ENCODE assay signal across 19 cellular contexts in the genomic region with DNA sequence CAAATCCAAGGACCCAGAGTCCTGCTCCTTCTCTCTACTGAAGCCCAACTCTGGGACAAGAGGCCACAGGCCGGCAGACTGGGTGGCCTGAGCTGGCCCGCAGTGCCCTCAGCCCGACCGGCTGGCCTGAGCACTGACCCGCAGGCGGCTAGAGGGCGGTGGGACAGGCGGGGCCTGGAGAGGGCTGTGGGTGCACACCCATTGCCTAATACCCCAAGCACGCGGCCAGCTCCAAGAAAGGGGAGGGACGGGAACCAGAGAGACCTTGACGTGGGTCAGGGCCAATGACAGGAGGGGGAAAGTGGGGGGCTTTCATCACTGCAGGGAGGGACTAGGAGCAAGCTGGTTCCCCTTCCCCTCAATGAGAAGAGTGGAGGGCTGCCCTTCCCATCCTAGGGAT. TPM values are rescaled to one million over a fixed set of nuclear protein-coding genes. Genes with fewer than 3 reads are reported as not detected.
DNase-seq lines count a peak whose midpoint lies in the region; ATAC-seq, FAIRE-seq and TF ChIP-seq lines count a peak whose summit lies in the region.
"Had no signal": no experiment of that assay in that cellular context is flagged by ENCODE, and none has a peak within 500 bp of the region (broad histone marks: within the 10 kb centered on the region; RNA-seq: fewer than 3 reads in every experiment).

No MANE protein-coding gene starts in this region.

- no peak overlapping the region for H4K8ac ChIP-seq in neuronal stem cell (ENCODE audit: low read depth, low read length)

- no peak overlapping the region for H3K9ac ChIP-seq in neuronal stem cell (ENCODE audit: low read depth, low read length, poor library complexity)

- no peaks in the 10 kb centered on the region for H3K9me3 ChIP-seq in heart left ventricle
- peaks cover 3 to 4% of the 10 kb centered on the region in 2 donors for H3K9me3 ChIP-seq in neuronal stem cell (replicated peaks in 1 of 2; ENCODE audit: control insufficient read depth in 2 of 2, insufficient read depth in 1 of 2, low read depth in 1 of 2, low read length in 2 of 2)
- H3K9me3 ChIP-seq: esophagus squamous epithelium, pancreas, uterus had no signal

- H2AFZ ChIP-seq in neuronal stem cell (ENCODE audit: low read length), result no peak overlapping the region

- H3K27ac ChIP-seq in heart left ventricle (no peak overlapping the region), neuronal stem cell (replicated peaks; ENCODE audit: low read length) (no peak overlapping the region)
- H3K27ac ChIP-seq: brain microvascular endothelial cell, pancreas, uterus had no signal

- peak overlapping the region; percentile 32 for H3K18ac ChIP-seq in neuronal stem cell (ENCODE audit: low read length)

- H3K23ac ChIP-seq in neuronal stem cell (ENCODE audit: low read depth, low read length, poor library complexity), result no peak overlapping the region

- peaks cover 43 to 97% (median 88%) of the 10 kb centered on the region in 9 donors for H3K27me3 ChIP-seq in heart left ventricle
- peaks cover 59 to 99% (median 99%) of the 10 kb centered on the region in 3 experiments for H3K27me3 ChIP-seq in neuronal stem cell (ENCODE audit: control insufficient read depth in 3 of 3, insufficient read depth in 3 of 3, low read depth in 1 of 3, low read length in 3 of 3)

- H2BK12ac ChIP-seq in neuronal stem cell (ENCODE audit: low read length), result no peak overlapping the region

- TF ChIP-seq CTCF in D721Med (IDR thresholded peaks at IDR 0.05; ENCODE audit: insufficient read depth, missing control alignments), result no peak
- TF ChIP-seq CTCF in NB4 (IDR thresholded peaks at IDR 0.05; ENCODE audit: low read depth, low read length), result no peak
- no peak for TF ChIP-seq CTCF in heart left ventricle (IDR thresholded peaks at IDR 0.05)

- H2BK15ac ChIP-seq in neuronal stem cell (ENCODE audit: low read length), result peak overlapping the region; percentile 35

- peak; percentile 19 for DNase-seq in D721Med (ENCODE audit: insufficient read length, low spot score)
- DNase-seq in NB4 (ENCODE audit: low read depth), result peak; percentile 51
- DNase-seq in heart left ventricle, result peak in 3 of 5 donors; percentile 68 to 77 (median 76)
- no peak for DNase-seq in neuronal stem cell (ENCODE audit: low spot score)
- no peak for DNase-seq in posterior cingulate gyrus
- DNase-seq in LoVo (ENCODE audit: low spot score), result no peak
- DNase-seq: activated CD4-positive, alpha-beta T cell treated with anti-CD3 and anti-CD28 coated beads for 1 hour; esophagus squamous epithelium; NCI-H187; NCI-H446 treated with DMSO at 0.1 percent for 48 hours; uterus had no signal

- peaks cover 4 to 49% (median 18%) of the 10 kb centered on the region in 12 donors for H3K4me1 ChIP-seq in heart left ventricle
- peaks cover 9 to 18% of the 10 kb centered on the region in 2 donors for H3K4me1 ChIP-seq in neuronal stem cell (ENCODE audit: control insufficient read depth in 2 of 2, insufficient read depth in 1 of 2, low read depth in 1 of 2, low read length in 2 of 2)

- ATAC-seq in heart left ventricle, result peak in 3 of 4 donors; percentile 46 to 74 (median 71)
- ATAC-seq in HG03571 (IDR thresholded peaks at IDR 0.05; ENCODE audit: unreplicated experiment), result no peak
- no peak for ATAC-seq in HG03095 (IDR thresholded peaks at IDR 0.05; ENCODE audit: unreplicated experiment)
- ATAC-seq: CD8-positive, alpha-beta T cell had no signal

- no peak for FAIRE-seq in D721Med (lab: Jason Lieb, UNC)
- FAIRE-seq: pancreas had no signal

- no peaks in the 10 kb centered on the region for H3K79me1 ChIP-seq in neuronal stem cell (ENCODE audit: low read depth, low read length)

- H3K36me3 ChIP-seq in heart left ventricle (no peaks in the 10 kb centered on the region), neuronal stem cell (replicated peaks in 1 of 2; ENCODE audit: control insufficient read depth in 2 of 2, insufficient read depth in 2 of 2, low read length in 2 of 2) (no peaks in the 10 kb centered on the region)
- H3K36me3 ChIP-seq: brain microvascular endothelial cell, esophagus squamous epithelium, pancreas, uterus had no signal

- no peak overlapping the region for H3K4ac ChIP-seq in neuronal stem cell (ENCODE audit: low read length)

- H2BK5ac ChIP-seq in neuronal stem cell (ENCODE audit: low read length), result no peak overlapping the region

- H4K91ac ChIP-seq in neuronal stem cell (ENCODE audit: low read depth, low read length, poor library complexity), result no peak overlapping the region

- intact Hi-C loops in heart left ventricle (cut with DNase I), result no loop called here
- intact Hi-C loops in posterior cingulate gyrus (cut with DNase I), result no loop called here

- no peak overlapping the region for H2BK120ac ChIP-seq in neuronal stem cell (ENCODE audit: low read depth, low read length)

- no peak overlapping the region for H2AK5ac ChIP-seq in neuronal stem cell (ENCODE audit: low read depth, low read length)

- H3K4me3 ChIP-seq in NB4 (ENCODE audit: low read depth, low read length), result no peak overlapping the region
- no peak overlapping the region for H3K4me3 ChIP-seq in heart left ventricle
- no peak overlapping the region for H3K4me3 ChIP-seq in neuronal stem cell (ENCODE audit: low read length in 2 of 2)
- H3K4me3 ChIP-seq: esophagus squamous epithelium, pancreas, uterus had no signal

- no peak for TF ChIP-seq POLR2A in NB4 (IDR thresholded peaks at IDR 0.05; ENCODE audit: extremely low read depth, insufficient read length)
- no peak for TF ChIP-seq POLR2A in heart left ventricle (IDR thresholded peaks at IDR 0.05)

- no peak overlapping the region for H3K4me2 ChIP-seq in neuronal stem cell (ENCODE audit: insufficient read depth, low read length, poor library complexity, severe bottlenecking)

- H3K14ac ChIP-seq in neuronal stem cell (ENCODE audit: low read length), result no peak overlapping the region

- WGBS in heart left ventricle, 4 donors, result 19 to 58% (median 27%) methylated on average over 4 to 12 of the region's 12 CpGs
- no CpG with 5 or more reads among the region's 12 CpGs for WGBS in neuronal stem cell (ENCODE audit: extremely low coverage in 2 of 2, insufficient read length in 2 of 2, insufficient replicate concordance in 1 of 2), 2 donors

RNA-seq across cellular contexts. Expression of a gene that starts 2.0 kb away (rescaled TPM):
- total RNA-seq in heart left ventricle, result 1 to 10 TPM in 1 of 9 donors, under 1 TPM in 7, not detected in 1; 0.12 to 1.3 (median 0.22) TPM
- polyA plus RNA-seq in heart left ventricle, result under 1 TPM; 0.08 to 0.28 TPM
- polyA plus RNA-seq in neuronal stem cell (2013, experiment 1 of 2), result 0.04 TPM
- not detected for polyA plus RNA-seq in neuronal stem cell (2013, experiment 2 of 2)
- total RNA-seq: dermis blood vessel endothelial cell had no signal

RNA-seq across cellular contexts. Expression of a gene that starts 4.6 kb away (rescaled TPM):
- under 1 TPM in 1 of 9 donors, not detected in 8; 0.29 TPM for total RNA-seq in heart left ventricle
- not detected for polyA plus RNA-seq in heart left ventricle
- 0.11 TPM for polyA plus RNA-seq in neuronal stem cell (2013, experiment 1 of 2)
- polyA plus RNA-seq in neuronal stem cell (2013, experiment 2 of 2), result 0.03 TPM
- total RNA-seq: dermis blood vessel endothelial cell; LHCN-M2; pancreas; T-helper 2 cell treated with Interferon-gamma antibody and Interleukin-4, amounts not matched to agents 100 ng/mL and 5 ng/mL, for 36 hours; uterus had no signal
- polyA plus RNA-seq: pancreas had no signal

RNA-seq across cellular contexts. Expression of a gene that starts 16.2 kb away (rescaled TPM):
- total RNA-seq in heart left ventricle, result 100 to 1,000 TPM in 1 of 9 donors, 10 to 100 TPM in 8; 35.8 to 130 (median 54.0) TPM
- polyA plus RNA-seq in heart left ventricle, result 10 to 100 TPM; 40.1 to 61.5 TPM
- polyA plus RNA-seq in neuronal stem cell (2013, experiment 1 of 2), result 72.0 TPM
- polyA plus RNA-seq in neuronal stem cell (2013, experiment 2 of 2), result 77.4 TPM

RNA-seq across cellular contexts. Expression of a gene that starts 25.6 kb away (rescaled TPM):
- 1 to 10 TPM in 4 of 9 donors, under 1 TPM in 5; 0.40 to 2.8 (median 0.95) TPM for total RNA-seq in heart left ventricle
- polyA plus RNA-seq in heart left ventricle, result under 1 TPM; 0.42 to 0.91 TPM
- 0.10 TPM for polyA plus RNA-seq in neuronal stem cell (2013, experiment 1 of 2)
- 0.07 TPM for polyA plus RNA-seq in neuronal stem cell (2013, experiment 2 of 2)

RNA-seq across cellular contexts. Expression of a gene that starts 45.0 kb away (rescaled TPM):
- 100 to 1,000 TPM in 2 of 9 donors, 10 to 100 TPM in 7; 72.0 to 107 (median 98.6) TPM for total RNA-seq in heart left ventricle
- polyA plus RNA-seq in heart left ventricle, result 10 to 100 TPM; 91.5 to 93.5 TPM
- polyA plus RNA-seq in neuronal stem cell (2013, experiment 1 of 2), result 36.1 TPM
- 34.4 TPM for polyA plus RNA-seq in neuronal stem cell (2013, experiment 2 of 2)

Comparison
In these comparisons a context has a peak if more than half of its experiments do, and no peak if none do; other contexts are left out.
1. DNase-seq: peak in D721Med (single experiment), NB4 (single experiment) and heart left ventricle (3 of 5); none in neuronal stem cell (single experiment), posterior cingulate gyrus (0 of 10) and LoVo (single experiment).
2. ATAC-seq: peak in heart left ventricle (3 of 4); none in HG03571 (single experiment) and HG03095 (single experiment).